15 cellular contexts compared by ENCODE assay signal in genomic region chrX:25277574-25277973, GRCh38.
"Had no signal": no experiment of that assay in that cellular context is flagged by ENCODE, and none has a peak within 500 bp of the region (broad histone marks: within the 10 kb centered on the region; RNA-seq: fewer than 3 reads in every experiment).

No MANE protein-coding gene starts in this region.

- H3K27me3 ChIP-seq: hepatocyte had no signal

- H3K79me2 ChIP-seq: hepatocyte had no signal

- H2AFZ ChIP-seq: hepatocyte had no signal

- H3K27ac ChIP-seq: dorsolateral prefrontal cortex, hepatocyte had no signal

- DNase-seq: cortex of kidney; dorsolateral prefrontal cortex; effector CD8-positive, alpha-beta T cell; foreskin melanocyte; head of caudate nucleus; left colon; mesendoderm; naive B cell; right cardiac atrium; stimulated activated CD4-positive, alpha-beta T cell treated with anti-CD3 and anti-CD28 coated beads, Interleukin-2, amount 100 ng/mL, for 48 hours; stimulated activated naive CD4-positive, alpha-beta T cell treated with Interleukin-2 at 50 U/mL for 16 hours had no signal

- H3K4me3 ChIP-seq: dorsolateral prefrontal cortex, hepatocyte, smooth muscle cell had no signal

- H3K27me3 Mint-ChIP-seq: naive B cell, progenitor cell of endocrine pancreas had no signal

- H3K4me2 ChIP-seq: hepatocyte, smooth muscle cell had no signal

- H3K4me3 Mint-ChIP-seq: naive B cell, nephron had no signal

- H3K36me3 Mint-ChIP-seq: naive B cell had no signal

- ATAC-seq: left colon, right cardiac atrium had no signal

- H3K4me1 Mint-ChIP-seq: naive B cell had no signal

- H3K9me3 Mint-ChIP-seq: nephron had no signal

- H3K27ac Mint-ChIP-seq: naive B cell, nephron, progenitor cell of endocrine pancreas had no signal
